Comparison of ENCODE assay signal across 9 cellular contexts in the genomic region with DNA sequence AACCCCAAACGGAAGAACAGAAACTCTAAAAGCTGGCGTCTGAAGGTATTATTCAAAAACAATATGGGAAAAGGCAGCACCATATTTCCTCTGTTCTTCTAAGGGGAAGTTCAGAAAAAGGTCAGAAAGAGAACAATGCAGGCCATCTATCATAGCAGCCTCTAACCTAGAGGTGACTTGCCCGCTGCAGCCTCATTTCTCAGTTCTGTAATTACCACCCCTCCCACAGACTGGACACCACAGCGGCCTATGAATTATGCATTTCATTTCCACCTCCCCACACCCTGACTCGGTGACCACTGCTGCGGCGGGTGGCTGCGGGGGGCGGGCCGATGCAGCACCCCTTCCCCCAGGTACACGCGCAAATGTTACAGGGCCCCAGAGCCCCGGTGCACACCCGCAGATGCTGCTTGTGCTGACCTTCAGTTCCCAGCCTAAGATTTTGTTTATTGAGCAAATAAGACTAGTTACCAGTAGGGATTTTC.
DNase-seq lines count a peak whose midpoint lies in the region; ATAC-seq, FAIRE-seq and TF ChIP-seq lines count a peak whose summit lies in the region.
"Had no signal": no experiment of that assay in that cellular context is flagged by ENCODE, and none has a peak within 500 bp of the region (broad histone marks: within the 10 kb centered on the region; RNA-seq: fewer than 3 reads in every experiment).

No MANE protein-coding gene starts in this region.

- no peaks in the 10 kb centered on the region for H3K36me3 Mint-ChIP-seq in IgD-negative memory B cell

- peak overlapping the region; percentile 34 to 91 (median 82) for H3K4me3 Mint-ChIP-seq in IgD-negative memory B cell

- H3K4me3 ChIP-seq in sigmoid colon = no peak overlapping the region

- no peak for TF ChIP-seq POLR2A in GM12891 (IDR thresholded peaks at IDR 0.05; ENCODE audit: low read depth, low read length)
- TF ChIP-seq POLR2A in sigmoid colon (IDR thresholded peaks at IDR 0.05) = no peak

- no peaks in the 10 kb centered on the region for H3K9me3 ChIP-seq in sigmoid colon

- no peaks in the 10 kb centered on the region for H3K27me3 ChIP-seq in sigmoid colon

- ATAC-seq in GM21381 (IDR thresholded peaks at IDR 0.05; ENCODE audit: unreplicated experiment) = peak; percentile 85

- H3K9me3 Mint-ChIP-seq in IgD-negative memory B cell = no peaks in the 10 kb centered on the region

- H3K4me1 Mint-ChIP-seq in IgD-negative memory B cell = peaks cover 37 to 51% (median 45%) of the 10 kb centered on the region in 3 donors

- H3K27me3 Mint-ChIP-seq in IgD-negative memory B cell = no peaks in the 10 kb centered on the region

- 43 to 69% methylated on average over 14 of the region's 14 CpGs for WGBS in sigmoid colon, 2 donors

- no peak for TF ChIP-seq CTCF in sigmoid colon (IDR thresholded peaks at IDR 0.05)

- TF ChIP-seq EP300 in sigmoid colon (IDR thresholded peaks at IDR 0.05) = no peak

- H3K27ac ChIP-seq in cingulate gyrus (ENCODE audit: low read depth, low read length) (peak overlapping the region; percentile 78), sigmoid colon (peak overlapping the region in 3 of 4 donors; percentile 16 to 47 (median 35))

- intact Hi-C loops in sigmoid colon (cut with DNase I) = loop anchor here (5.0 kb wide), 1 partner anchor 128 kb away; a partner anchor contains a TSS

- H3K4me1 ChIP-seq in sigmoid colon = peaks cover 0 to 12% (median 1%) of the 10 kb centered on the region in 4 donors

- H3K36me3 ChIP-seq in sigmoid colon = no peaks in the 10 kb centered on the region

- H3K27ac Mint-ChIP-seq in IgD-negative memory B cell = peak overlapping the region; percentile 56 to 87 (median 80)

- peak; percentile 80 for FAIRE-seq in GM12891 (lab: Jason Lieb, UNC)
- FAIRE-seq: endometrium had no signal

- DNase-seq in GM12891 (ENCODE audit: insufficient read length, low spot score) (peak; percentile 42), sigmoid colon (no peak), HPDE6-E6E7 (ENCODE audit: extremely low spot score) (no peak), NCI-H187 (lab: John Stamatoyannopoulos, UW) (no peak), hippocampal formation (lab: John Stamatoyannopoulos, UW) (no peak)

TF ChIP-seq in GM12891, 5 proteins besides CTCF, POLR2A, EP300 and RAD21:
- TF ChIP-seq SPI1 (IDR thresholded peaks at IDR 0.05; ENCODE audit: low read depth, low read length) (peak; percentile 85), POLR2AphosphoS5 (IDR thresholded peaks at IDR 0.05; ENCODE audit: low read depth, low read length) (no peak), POU2F2 (IDR thresholded peaks at IDR 0.05; ENCODE audit: low read depth, low read length) (peak; percentile 100), TAF1 (IDR thresholded peaks at IDR 0.05; ENCODE audit: low read depth, low read length) (peak; percentile 42; the same call in 1 of the 2 replicates), PAX5 (IDR thresholded peaks at IDR 0.05; ENCODE audit: insufficient read depth, low read length, severe bottlenecking) (no peak)
